Comparison of ENCODE assay signal across 28 cellular contexts in genomic region chr12:22551624-22552023, GRCh38.
"Had no signal": no experiment of that assay in that cellular context is flagged by ENCODE, and none has a peak within 500 bp of the region (broad histone marks: within the 10 kb centered on the region; RNA-seq: fewer than 3 reads in every experiment).

No MANE protein-coding gene starts in this region.

- ATAC-seq: gastroesophageal sphincter, left cardiac atrium, left ventricle myocardium superior, mucosa of descending colon, right lobe of liver had no signal

- H3K4me3 ChIP-seq: ascending aorta, coronary artery, dorsolateral prefrontal cortex, gastroesophageal sphincter, hepatocyte, mucosa of descending colon, ovary, right lobe of liver, thyroid gland, upper lobe of left lung, vagina had no signal

- H3K9me3 ChIP-seq: ascending aorta, ovary, right lobe of liver, thyroid gland, vagina had no signal

- DNase-seq: activated B cell treated with CpG ODN at 0.5 μM for 24 hours; activated CD4-positive, alpha-beta T cell treated with anti-CD3 and anti-CD28 coated beads for 4 hours; activated CD4-positive, alpha-beta T cell treated with anti-CD3 and anti-CD28 coated beads, Interleukin-2, amount 50 U/mL, for 4 hours; activated gamma-delta T cell; activated naive CD4-positive, alpha-beta T cell treated with anti-CD3 and anti-CD28 coated beads, Interleukin-2, amount 50 U/mL, for 16 hours; activated T-cell treated with anti-CD3 and anti-CD28 coated beads for 4 hours; dorsolateral prefrontal cortex; effector memory CD4-positive, alpha-beta T cell; left cardiac atrium; left ventricle myocardium superior; mucosa of descending colon; nephron progenitor cell; ovary; right lobe of liver; stimulated activated CD4-positive, alpha-beta T cell treated with anti-CD3 and anti-CD28 coated beads, Interleukin-2, amount 100 ng/mL, for 48 hours; substantia nigra; thyroid gland; upper lobe of left lung had no signal

- H3K4me1 ChIP-seq: ascending aorta, gastroesophageal sphincter, right lobe of liver, thyroid gland, upper lobe of left lung, vagina had no signal

- H3K27me3 Mint-ChIP-seq: activated B cell treated with CpG ODN at 0.5 μM for 24 hours, brain, progenitor cell of endocrine pancreas had no signal

- H3K4me1 Mint-ChIP-seq: brain, nephron progenitor cell had no signal

- H3K36me3 ChIP-seq: ascending aorta, gastroesophageal sphincter, ovary, right lobe of liver, thyroid gland, upper lobe of left lung, vagina had no signal

- H3K27me3 ChIP-seq: ascending aorta, dorsolateral prefrontal cortex, gastroesophageal sphincter, hepatocyte, ovary, right lobe of liver, thyroid gland, upper lobe of left lung, vagina had no signal

- H3K27ac ChIP-seq: ascending aorta, coronary artery, dorsolateral prefrontal cortex, gastroesophageal sphincter, hepatocyte, ovary, right lobe of liver, thyroid gland, upper lobe of left lung, vagina had no signal

- H3K4me3 Mint-ChIP-seq: activated B cell treated with CpG ODN at 0.5 μM for 24 hours; activated T-helper 1 cell treated with anti-CD3 and anti-CD28 coated beads, Interleukin-12 subunit alpha, Interleukin-12 subunit beta, Interleukin-2, Interleukin-4 antibody, amounts not matched to agents 30 ng/mL and 10 ng/mL and 1 ng/mL, durations not matched to agents 14 hours and 24 hours and 36 hours; nephron progenitor cell; stimulated activated naive CD8-positive, alpha-beta T cell treated with anti-CD3 and anti-CD28 coated beads, Interleukin-15, Interleukin-2, amounts not matched to agents 100 ng/mL and 50 ng/mL, for 24 hours; T-helper 2 cell treated with Interferon-gamma antibody and Interleukin-4, amounts not matched to agents 5 μg/mL and 100 μg/mL, for 36 hours had no signal

- H3K27ac Mint-ChIP-seq: activated B cell treated with CpG ODN at 0.5 μM for 24 hours; activated T-helper 1 cell treated with anti-CD3 and anti-CD28 coated beads, Interleukin-12 subunit alpha, Interleukin-12 subunit beta, Interleukin-2, Interleukin-4 antibody, amounts not matched to agents 30 ng/mL and 10 ng/mL and 1 ng/mL, durations not matched to agents 14 hours and 24 hours and 36 hours; brain; stimulated activated naive CD8-positive, alpha-beta T cell treated with anti-CD3 and anti-CD28 coated beads, Interleukin-15, Interleukin-2, amounts not matched to agents 100 ng/mL and 50 ng/mL, for 24 hours; T-helper 2 cell treated with Interferon-gamma antibody and Interleukin-4, amounts not matched to agents 5 μg/mL and 100 μg/mL, for 36 hours had no signal
